In the genomic region with DNA sequence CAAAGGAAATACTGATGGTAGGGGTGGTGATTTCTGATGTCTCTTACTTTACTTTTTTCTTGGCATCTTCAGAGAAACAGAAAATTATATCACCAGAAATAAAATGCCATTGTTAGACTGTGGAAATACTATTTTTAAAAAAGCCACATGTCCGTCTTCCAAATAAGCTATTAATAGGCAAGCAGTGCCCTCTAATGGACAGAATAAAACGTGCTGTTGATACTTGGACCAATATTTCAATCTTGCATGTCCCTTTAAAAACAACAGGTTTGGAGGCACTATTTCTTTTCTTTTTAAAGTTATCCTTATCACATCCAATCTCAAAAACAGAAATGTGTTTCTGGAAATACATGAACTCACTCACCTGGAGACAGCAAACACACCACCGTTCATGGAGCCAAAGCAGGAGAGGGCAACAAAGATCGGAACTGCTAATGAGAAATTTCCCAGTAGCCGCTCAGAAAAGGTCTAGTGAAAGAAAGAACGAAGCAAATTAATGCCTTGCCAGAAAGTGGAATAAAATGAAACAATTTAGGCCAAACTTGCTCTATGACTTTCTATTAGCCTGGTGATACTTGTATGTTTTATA, we compare ENCODE assay signal across 1 cellular context.
A peak's percentile ranks its signal among the peaks of the same experiment; 100 is the strongest.
TF ChIP-seq lines count a peak whose summit lies in the region.

No MANE protein-coding gene starts in this region.

TF ChIP-seq in GM12878, 131 proteins besides CTCF, POLR2A, EP300 and RAD21 (continued from another document):
- TF ChIP-seq, protein P1, sequence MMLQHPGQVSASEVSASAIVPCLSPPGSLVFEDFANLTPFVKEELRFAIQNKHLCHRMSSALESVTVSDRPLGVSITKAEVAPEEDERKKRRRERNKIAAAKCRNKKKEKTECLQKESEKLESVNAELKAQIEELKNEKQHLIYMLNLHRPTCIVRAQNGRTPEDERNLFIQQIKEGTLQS (IDR thresholded peaks at IDR 0.05; ENCODE audit: borderline replicate concordance, extremely low read depth, low read depth, low read length) = peak; percentile 4; the same call in 1 of the 2 replicates
- TF ChIP-seq ZBED1 (IDR thresholded peaks at IDR 0.05; ENCODE audit: borderline replicate concordance) (no peak), NR2C1 (IDR thresholded peaks at IDR 0.05) (no peak), TBL1XR1 (IDR thresholded peaks at IDR 0.05; ENCODE audit: low read depth, low read length) (no peak), MEF2A (IDR thresholded peaks at IDR 0.05; ENCODE audit: insufficient read depth, low read depth, low read length) (0 out of 2 replicates have a peak, but pooled peaks have one; percentile 48), KAT2A (conservative IDR thresholded peaks at IDR 0.05; ENCODE audit: control insufficient read depth, low read depth, low read length) (no peak), FOS (IDR thresholded peaks at IDR 0.05; ENCODE audit: borderline replicate concordance, extremely low read depth, insufficient read length) (no peak), CREM (IDR thresholded peaks at IDR 0.05; ENCODE audit: low read depth) (no peak), ESRRA (IDR thresholded peaks at IDR 0.05; ENCODE audit: low read length) (no peak), CBX3 (IDR thresholded peaks at IDR 0.05; ENCODE audit: borderline replicate concordance, low read depth) (no peak), CHD4 (IDR thresholded peaks at IDR 0.05) (no peak), ZNF622 (IDR thresholded peaks at IDR 0.05) (no peak), LARP7 (IDR thresholded peaks at IDR 0.05) (no peak), IKZF2 (IDR thresholded peaks at IDR 0.05) (no peak), IRF4 (IDR thresholded peaks at IDR 0.05; ENCODE audit: low read depth, low read length) (no peak), SMC3 (IDR thresholded peaks at IDR 0.05; ENCODE audit: borderline replicate concordance, low read length) (peak; percentile 63; the same call in 1 of the 2 replicates), CHD2 (IDR thresholded peaks at IDR 0.05; ENCODE audit: borderline replicate concordance, low read depth, low read length) (no peak), ZNF217 (IDR thresholded peaks at IDR 0.05) (no peak), KDM1A (IDR thresholded peaks at IDR 0.05; ENCODE audit: borderline replicate concordance) (no peak), RAD51 (IDR thresholded peaks at IDR 0.05) (0 out of 2 replicates have a peak, but pooled peaks have one; percentile 21), BCL11A (IDR thresholded peaks at IDR 0.05; ENCODE audit: low read depth, low read length) (no peak), CHD1 (IDR thresholded peaks at IDR 0.05; ENCODE audit: low read depth, low read length) (no peak)
- TF ChIP-seq, protein P2, sequence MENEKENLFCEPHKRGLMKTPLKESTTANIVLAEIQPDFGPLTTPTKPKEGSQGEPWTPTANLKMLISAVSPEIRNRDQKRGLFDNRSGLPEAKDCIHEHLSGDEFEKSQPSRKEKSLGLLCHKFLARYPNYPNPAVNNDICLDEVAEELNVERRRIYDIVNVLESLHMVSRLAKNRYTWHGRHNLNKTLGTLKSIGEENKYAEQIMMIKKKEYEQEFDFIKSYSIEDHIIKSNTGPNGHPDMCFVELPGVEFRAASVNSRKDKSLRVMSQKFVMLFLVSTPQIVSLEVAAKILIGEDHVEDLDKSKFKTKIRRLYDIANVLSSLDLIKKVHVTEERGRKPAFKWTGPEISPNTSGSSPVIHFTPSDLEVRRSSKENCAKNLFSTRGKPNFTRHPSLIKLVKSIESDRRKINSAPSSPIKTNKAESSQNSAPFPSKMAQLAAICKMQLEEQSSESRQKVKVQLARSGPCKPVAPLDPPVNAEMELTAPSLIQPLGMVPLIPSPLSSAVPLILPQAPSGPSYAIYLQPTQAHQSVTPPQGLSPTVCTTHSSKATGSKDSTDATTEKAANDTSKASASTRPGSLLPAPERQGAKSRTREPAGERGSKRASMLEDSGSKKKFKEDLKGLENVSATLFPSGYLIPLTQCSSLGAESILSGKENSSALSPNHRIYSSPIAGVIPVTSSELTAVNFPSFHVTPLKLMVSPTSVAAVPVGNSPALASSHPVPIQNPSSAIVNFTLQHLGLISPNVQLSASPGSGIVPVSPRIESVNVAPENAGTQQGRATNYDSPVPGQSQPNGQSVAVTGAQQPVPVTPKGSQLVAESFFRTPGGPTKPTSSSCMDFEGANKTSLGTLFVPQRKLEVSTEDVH (IDR thresholded peaks at IDR 0.05; ENCODE audit: low read depth, partially characterized antibody) = no peak
- TF ChIP-seq, protein P3, sequence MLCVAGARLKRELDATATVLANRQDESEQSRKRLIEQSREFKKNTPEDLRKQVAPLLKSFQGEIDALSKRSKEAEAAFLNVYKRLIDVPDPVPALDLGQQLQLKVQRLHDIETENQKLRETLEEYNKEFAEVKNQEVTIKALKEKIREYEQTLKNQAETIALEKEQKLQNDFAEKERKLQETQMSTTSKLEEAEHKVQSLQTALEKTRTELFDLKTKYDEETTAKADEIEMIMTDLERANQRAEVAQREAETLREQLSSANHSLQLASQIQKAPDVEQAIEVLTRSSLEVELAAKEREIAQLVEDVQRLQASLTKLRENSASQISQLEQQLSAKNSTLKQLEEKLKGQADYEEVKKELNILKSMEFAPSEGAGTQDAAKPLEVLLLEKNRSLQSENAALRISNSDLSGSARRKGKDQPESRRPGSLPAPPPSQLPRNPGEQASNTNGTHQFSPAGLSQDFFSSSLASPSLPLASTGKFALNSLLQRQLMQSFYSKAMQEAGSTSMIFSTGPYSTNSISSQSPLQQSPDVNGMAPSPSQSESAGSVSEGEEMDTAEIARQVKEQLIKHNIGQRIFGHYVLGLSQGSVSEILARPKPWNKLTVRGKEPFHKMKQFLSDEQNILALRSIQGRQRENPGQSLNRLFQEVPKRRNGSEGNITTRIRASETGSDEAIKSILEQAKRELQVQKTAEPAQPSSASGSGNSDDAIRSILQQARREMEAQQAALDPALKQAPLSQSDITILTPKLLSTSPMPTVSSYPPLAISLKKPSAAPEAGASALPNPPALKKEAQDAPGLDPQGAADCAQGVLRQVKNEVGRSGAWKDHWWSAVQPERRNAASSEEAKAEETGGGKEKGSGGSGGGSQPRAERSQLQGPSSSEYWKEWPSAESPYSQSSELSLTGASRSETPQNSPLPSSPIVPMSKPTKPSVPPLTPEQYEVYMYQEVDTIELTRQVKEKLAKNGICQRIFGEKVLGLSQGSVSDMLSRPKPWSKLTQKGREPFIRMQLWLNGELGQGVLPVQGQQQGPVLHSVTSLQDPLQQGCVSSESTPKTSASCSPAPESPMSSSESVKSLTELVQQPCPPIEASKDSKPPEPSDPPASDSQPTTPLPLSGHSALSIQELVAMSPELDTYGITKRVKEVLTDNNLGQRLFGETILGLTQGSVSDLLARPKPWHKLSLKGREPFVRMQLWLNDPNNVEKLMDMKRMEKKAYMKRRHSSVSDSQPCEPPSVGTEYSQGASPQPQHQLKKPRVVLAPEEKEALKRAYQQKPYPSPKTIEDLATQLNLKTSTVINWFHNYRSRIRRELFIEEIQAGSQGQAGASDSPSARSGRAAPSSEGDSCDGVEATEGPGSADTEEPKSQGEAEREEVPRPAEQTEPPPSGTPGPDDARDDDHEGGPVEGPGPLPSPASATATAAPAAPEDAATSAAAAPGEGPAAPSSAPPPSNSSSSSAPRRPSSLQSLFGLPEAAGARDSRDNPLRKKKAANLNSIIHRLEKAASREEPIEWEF (IDR thresholded peaks at IDR 0.05; ENCODE audit: insufficient replicate concordance, low read depth, low read length) = no peak
- TF ChIP-seq, protein P4, sequence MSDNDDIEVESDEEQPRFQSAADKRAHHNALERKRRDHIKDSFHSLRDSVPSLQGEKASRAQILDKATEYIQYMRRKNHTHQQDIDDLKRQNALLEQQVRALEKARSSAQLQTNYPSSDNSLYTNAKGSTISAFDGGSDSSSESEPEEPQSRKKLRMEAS (IDR thresholded peaks at IDR 0.05; ENCODE audit: low read depth, low read length) = no peak
- TF ChIP-seq, protein P5, sequence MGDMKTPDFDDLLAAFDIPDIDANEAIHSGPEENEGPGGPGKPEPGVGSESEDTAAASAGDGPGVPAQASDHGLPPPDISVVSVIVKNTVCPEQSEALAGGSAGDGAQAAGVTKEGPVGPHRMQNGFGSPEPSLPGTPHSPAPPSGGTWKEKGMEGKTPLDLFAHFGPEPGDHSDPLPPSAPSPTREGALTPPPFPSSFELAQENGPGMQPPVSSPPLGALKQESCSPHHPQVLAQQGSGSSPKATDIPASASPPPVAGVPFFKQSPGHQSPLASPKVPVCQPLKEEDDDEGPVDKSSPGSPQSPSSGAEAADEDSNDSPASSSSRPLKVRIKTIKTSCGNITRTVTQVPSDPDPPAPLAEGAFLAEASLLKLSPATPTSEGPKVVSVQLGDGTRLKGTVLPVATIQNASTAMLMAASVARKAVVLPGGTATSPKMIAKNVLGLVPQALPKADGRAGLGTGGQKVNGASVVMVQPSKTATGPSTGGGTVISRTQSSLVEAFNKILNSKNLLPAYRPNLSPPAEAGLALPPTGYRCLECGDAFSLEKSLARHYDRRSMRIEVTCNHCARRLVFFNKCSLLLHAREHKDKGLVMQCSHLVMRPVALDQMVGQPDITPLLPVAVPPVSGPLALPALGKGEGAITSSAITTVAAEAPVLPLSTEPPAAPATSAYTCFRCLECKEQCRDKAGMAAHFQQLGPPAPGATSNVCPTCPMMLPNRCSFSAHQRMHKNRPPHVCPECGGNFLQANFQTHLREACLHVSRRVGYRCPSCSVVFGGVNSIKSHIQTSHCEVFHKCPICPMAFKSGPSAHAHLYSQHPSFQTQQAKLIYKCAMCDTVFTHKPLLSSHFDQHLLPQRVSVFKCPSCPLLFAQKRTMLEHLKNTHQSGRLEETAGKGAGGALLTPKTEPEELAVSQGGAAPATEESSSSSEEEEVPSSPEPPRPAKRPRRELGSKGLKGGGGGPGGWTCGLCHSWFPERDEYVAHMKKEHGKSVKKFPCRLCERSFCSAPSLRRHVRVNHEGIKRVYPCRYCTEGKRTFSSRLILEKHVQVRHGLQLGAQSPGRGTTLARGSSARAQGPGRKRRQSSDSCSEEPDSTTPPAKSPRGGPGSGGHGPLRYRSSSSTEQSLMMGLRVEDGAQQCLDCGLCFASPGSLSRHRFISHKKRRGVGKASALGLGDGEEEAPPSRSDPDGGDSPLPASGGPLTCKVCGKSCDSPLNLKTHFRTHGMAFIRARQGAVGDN (IDR thresholded peaks at IDR 0.05) = no peak
- TF ChIP-seq, protein P6, sequence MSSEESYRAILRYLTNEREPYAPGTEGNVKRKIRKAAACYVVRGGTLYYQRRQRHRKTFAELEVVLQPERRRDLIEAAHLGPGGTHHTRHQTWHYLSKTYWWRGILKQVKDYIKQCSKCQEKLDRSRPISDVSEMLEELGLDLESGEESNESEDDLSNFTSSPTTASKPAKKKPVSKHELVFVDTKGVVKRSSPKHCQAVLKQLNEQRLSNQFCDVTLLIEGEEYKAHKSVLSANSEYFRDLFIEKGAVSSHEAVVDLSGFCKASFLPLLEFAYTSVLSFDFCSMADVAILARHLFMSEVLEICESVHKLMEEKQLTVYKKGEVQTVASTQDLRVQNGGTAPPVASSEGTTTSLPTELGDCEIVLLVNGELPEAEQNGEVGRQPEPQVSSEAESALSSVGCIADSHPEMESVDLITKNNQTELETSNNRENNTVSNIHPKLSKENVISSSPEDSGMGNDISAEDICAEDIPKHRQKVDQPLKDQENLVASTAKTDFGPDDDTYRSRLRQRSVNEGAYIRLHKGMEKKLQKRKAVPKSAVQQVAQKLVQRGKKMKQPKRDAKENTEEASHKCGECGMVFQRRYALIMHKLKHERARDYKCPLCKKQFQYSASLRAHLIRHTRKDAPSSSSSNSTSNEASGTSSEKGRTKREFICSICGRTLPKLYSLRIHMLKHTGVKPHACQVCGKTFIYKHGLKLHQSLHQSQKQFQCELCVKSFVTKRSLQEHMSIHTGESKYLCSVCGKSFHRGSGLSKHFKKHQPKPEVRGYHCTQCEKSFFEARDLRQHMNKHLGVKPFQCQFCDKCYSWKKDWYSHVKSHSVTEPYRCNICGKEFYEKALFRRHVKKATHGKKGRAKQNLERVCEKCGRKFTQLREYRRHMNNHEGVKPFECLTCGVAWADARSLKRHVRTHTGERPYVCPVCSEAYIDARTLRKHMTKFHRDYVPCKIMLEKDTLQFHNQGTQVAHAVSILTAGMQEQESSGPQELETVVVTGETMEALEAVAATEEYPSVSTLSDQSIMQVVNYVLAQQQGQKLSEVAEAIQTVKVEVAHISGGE (CRISPR knock-in tag; IDR thresholded peaks at IDR 0.05) = no peak
TF ChIP-seq in GM12878: peak in this region for 6.
